Comparison of ENCODE assay signal across 16 cellular contexts in genomic region chr5:42691413-42691861, GRCh38.
A peak's percentile ranks its signal among the peaks of the same experiment; 100 is the strongest.
DNase-seq lines count a peak whose midpoint lies in the region; ATAC-seq, FAIRE-seq and TF ChIP-seq lines count a peak whose summit lies in the region.
"Had no signal": no experiment of that assay in that cellular context is flagged by ENCODE, and none has a peak within 500 bp of the region (broad histone marks: within the 10 kb centered on the region; RNA-seq: fewer than 3 reads in every experiment).

No MANE protein-coding gene starts in this region.

- no peaks in the 10 kb centered on the region for H3K27me3 Mint-ChIP-seq in astrocyte (ENCODE audit: low read depth, unreplicated experiment)
- no peaks in the 10 kb centered on the region for H3K27me3 Mint-ChIP-seq in endodermal cell (ENCODE audit: insufficient read depth)
- peaks cover 6% of the 10 kb centered on the region for H3K27me3 Mint-ChIP-seq in activated CD4-positive, alpha-beta T cell treated with anti-CD3 and anti-CD28 coated beads, Interleukin-2, amount 10 ng/mL, durations not matched to agents 7 days and 5 days

- H3K4me2 ChIP-seq in HCT116 (ENCODE audit: low read length) (no peak overlapping the region), astrocyte (ENCODE audit: low read length) (no peak overlapping the region)

- no peak overlapping the region for H3K4me3 ChIP-seq in HCT116 (replicated peaks in 1 of 2; ENCODE audit: low read depth in 1 of 2, low read length in 2 of 2)
- no peak overlapping the region for H3K4me3 ChIP-seq in astrocyte (ENCODE audit: insufficient read depth, low read depth, low read length)
- no peak overlapping the region for H3K4me3 ChIP-seq in endodermal cell (ENCODE audit: low read length)
- H3K4me3 ChIP-seq in testis: no peak overlapping the region
- H3K4me3 ChIP-seq: transverse colon had no signal

- ATAC-seq in HCT116 (peak; percentile 50; the same call in 1 of the 2 replicates), omental fat pad (ENCODE audit: low FRiP score) (peak; percentile 44)

- no TSS peak for BruUV-seq in HCT116 (replicated peaks; lab: Mats Ljungman, UMichigan)

- H3K9me3 Mint-ChIP-seq in astrocyte (ENCODE audit: unreplicated experiment) (peaks cover 4% of the 10 kb centered on the region), endodermal cell (peaks cover 8% of the 10 kb centered on the region)
- no peaks in the 10 kb centered on the region for H3K9me3 Mint-ChIP-seq in activated CD4-positive, alpha-beta T cell treated with anti-CD3 and anti-CD28 coated beads, Interleukin-2, amount 10 ng/mL, durations not matched to agents 7 days and 5 days
- H3K9me3 Mint-ChIP-seq: activated T-helper 1 cell treated with anti-CD3 and anti-CD28 coated beads, Interleukin-12 subunit alpha, Interleukin-12 subunit beta, Interleukin-2, Interleukin-4 antibody, amounts not matched to agents 30 ng/mL and 10 ng/mL and 1 ng/mL, durations not matched to agents 14 hours and 24 hours and 36 hours had no signal

- H4K20me1 ChIP-seq in HCT116 (ENCODE audit: insufficient read depth) (no peaks in the 10 kb centered on the region), astrocyte (ENCODE audit: insufficient read depth, low read length) (no peaks in the 10 kb centered on the region)

- RAD21 ChIA-PET in HCT116 (lab: Charles Lee; ENCODE audit: low non-redundant PET in 1 of 2, low total read pairs in 2 of 2, uncharacterized antibody in 2 of 2, unreplicated experiment in 2 of 2): no interaction called here

- H2AFZ ChIP-seq in HCT116 (ENCODE audit: low read depth, low read length, poor library complexity, severe bottlenecking): no peak overlapping the region
- no peak overlapping the region for H2AFZ ChIP-seq in astrocyte (ENCODE audit: low read depth, low read length)

- POLR2A ChIA-PET in HCT116 (lab: Charles Lee): no interaction called here
- POLR2A ChIA-PET in activated CD4-positive, alpha-beta T cell treated with anti-CD3 and anti-CD28 coated beads, Interleukin-2, amount 10 ng/mL, durations not matched to agents 7 days and 5 days (lab: Charles Lee): no interaction called here

- WGBS in endodermal cell (ENCODE audit: insufficient coverage in 1 of 2, insufficient read length in 1 of 2), 2 experiments: 82 to 91% methylated on average over 2 of the region's 2 CpGs
- WGBS in testis, 2 donors: 51 to 88% methylated on average over 1 to 2 of the region's 2 CpGs

- CTCF ChIA-PET in HCT116 (lab: Charles Lee): interaction anchor here (1.1 kb wide), 1 partner anchor 54 kb away, joined by 3 read pairs; no protein-coding TSS in a partner anchor
- CTCF ChIA-PET in activated CD4-positive, alpha-beta T cell treated with anti-CD3 and anti-CD28 coated beads, Interleukin-2, amount 10 ng/mL, durations not matched to agents 7 days and 5 days (lab: Charles Lee): no interaction called here

- no peak for TF ChIP-seq POLR2A in HCT116 (IDR thresholded peaks at IDR 0.05; ENCODE audit: borderline replicate concordance, extremely low read depth, insufficient read depth, insufficient read length)
- no peak for TF ChIP-seq POLR2A in testis (IDR thresholded peaks at IDR 0.05)

- TF ChIP-seq CTCF in HCT116 (IDR thresholded peaks at IDR 0.05 in 2 of 3, conservative IDR thresholded peaks at IDR 0.05 in 1 of 3; ENCODE audit: borderline replicate concordance in 1 of 3, insufficient read depth in 1 of 3, low read depth in 2 of 3, low read length in 2 of 3) (no peak), astrocyte (IDR thresholded peaks at IDR 0.05; ENCODE audit: insufficient read depth, low read depth, low read length) (no peak), omental fat pad (IDR thresholded peaks at IDR 0.05) (no peak), endodermal cell (conservative IDR thresholded peaks at IDR 0.05) (no peak), testis (IDR thresholded peaks at IDR 0.05) (no peak)

- H3K36me3 Mint-ChIP-seq in astrocyte (ENCODE audit: low read depth, unreplicated experiment): no peaks in the 10 kb centered on the region
- no peaks in the 10 kb centered on the region for H3K36me3 Mint-ChIP-seq in endodermal cell (ENCODE audit: low read depth)
- H3K36me3 Mint-ChIP-seq in activated CD4-positive, alpha-beta T cell treated with anti-CD3 and anti-CD28 coated beads, Interleukin-2, amount 10 ng/mL, durations not matched to agents 7 days and 5 days (ENCODE audit: low read depth): no peaks in the 10 kb centered on the region
- H3K36me3 Mint-ChIP-seq: naive thymus-derived CD8-positive, alpha-beta T cell had no signal

- H3K4me1 Mint-ChIP-seq in astrocyte (ENCODE audit: low read depth, unreplicated experiment): no peaks in the 10 kb centered on the region
- H3K4me1 Mint-ChIP-seq in endodermal cell: no peaks in the 10 kb centered on the region
- H3K4me1 Mint-ChIP-seq in activated CD4-positive, alpha-beta T cell treated with anti-CD3 and anti-CD28 coated beads, Interleukin-2, amount 10 ng/mL, durations not matched to agents 7 days and 5 days: no peaks in the 10 kb centered on the region
- H3K4me1 Mint-ChIP-seq: naive thymus-derived CD8-positive, alpha-beta T cell had no signal

- no peak for TF ChIP-seq RAD21 in HCT116 (IDR thresholded peaks at IDR 0.05; ENCODE audit: low read depth)

- H3K27ac Mint-ChIP-seq in astrocyte (ENCODE audit: unreplicated experiment): no peak overlapping the region
- no peak overlapping the region for H3K27ac Mint-ChIP-seq in endodermal cell
- H3K27ac Mint-ChIP-seq in activated CD4-positive, alpha-beta T cell treated with anti-CD3 and anti-CD28 coated beads, Interleukin-2, amount 10 ng/mL, durations not matched to agents 7 days and 5 days: no peak overlapping the region
- H3K27ac Mint-ChIP-seq: activated T-helper 1 cell treated with anti-CD3 and anti-CD28 coated beads, Interleukin-12 subunit alpha, Interleukin-12 subunit beta, Interleukin-2, Interleukin-4 antibody, amounts not matched to agents 30 ng/mL and 10 ng/mL and 1 ng/mL, durations not matched to agents 14 hours and 24 hours and 36 hours; naive thymus-derived CD8-positive, alpha-beta T cell had no signal

- FAIRE-seq in astrocyte (lab: Jason Lieb, UNC): no peak
- FAIRE-seq: small intestine had no signal

- intact Hi-C loops in HCT116 (cut with micrococcal nuclease) (no loop called here), head of caudate nucleus (cut with DNase I) (no loop called here), testis (cut with DNase I; ENCODE audit: low total_unique reads) (no loop called here)

- no peak for DNase-seq in HCT116 (ENCODE audit: low read depth, low spot score)
- peak; percentile 2 for DNase-seq in astrocyte (ENCODE audit: low read depth)
- peak in 26 of 42 donors; percentile 1 to 49 (median 16) for DNase-seq in head of caudate nucleus
- no peak for DNase-seq in omental fat pad (ENCODE audit: low spot score)
- DNase-seq in endodermal cell: no peak
- DNase-seq in testis: no peak
- no peak for DNase-seq in activated CD4-positive, alpha-beta T cell treated with anti-CD3 and anti-CD28 coated beads for 4 hours
- DNase-seq in activated CD4-positive, alpha-beta T cell treated with anti-CD3 and anti-CD28 coated beads, Interleukin-2, amount 10 ng/mL, durations not matched to agents 7 days and 5 days: no peak
- DNase-seq: dermis blood vessel endothelial cell; kidney glomerular epithelial cell; naive thymus-derived CD8-positive, alpha-beta T cell; NCI-H187 treated with DMSO at 0.1 percent for 48 hours; NCI-H526; small intestine; transverse colon had no signal

- no peak overlapping the region for H3K4me3 Mint-ChIP-seq in astrocyte (ENCODE audit: unreplicated experiment)
- H3K4me3 Mint-ChIP-seq in endodermal cell: no peak overlapping the region
- no peak overlapping the region for H3K4me3 Mint-ChIP-seq in activated CD4-positive, alpha-beta T cell treated with anti-CD3 and anti-CD28 coated beads, Interleukin-2, amount 10 ng/mL, durations not matched to agents 7 days and 5 days
- H3K4me3 Mint-ChIP-seq: activated T-helper 1 cell treated with anti-CD3 and anti-CD28 coated beads, Interleukin-12 subunit alpha, Interleukin-12 subunit beta, Interleukin-2, Interleukin-4 antibody, amounts not matched to agents 30 ng/mL and 10 ng/mL and 1 ng/mL, durations not matched to agents 14 hours and 24 hours and 36 hours; naive thymus-derived CD8-positive, alpha-beta T cell had no signal

- H3K4me1 ChIP-seq in HCT116 (ENCODE audit: control insufficient read depth in 1 of 2, insufficient read depth in 2 of 2, low read length in 2 of 2) (no peaks in the 10 kb centered on the region), astrocyte (ENCODE audit: insufficient read depth, low read length) (no peaks in the 10 kb centered on the region), endodermal cell (ENCODE audit: control insufficient read depth, insufficient read depth, low read length) (no peaks in the 10 kb centered on the region), testis (no peaks in the 10 kb centered on the region)

- H3K79me2 ChIP-seq in HCT116 (ENCODE audit: insufficient read depth, low read length) (no peaks in the 10 kb centered on the region), astrocyte (ENCODE audit: insufficient read depth, low read length) (no peaks in the 10 kb centered on the region)

- H3K9ac ChIP-seq in HCT116 (ENCODE audit: low read length) (no peak overlapping the region), astrocyte (ENCODE audit: low read length) (no peak overlapping the region), endodermal cell (ENCODE audit: extremely low read depth, low read length, poor library complexity, severe bottlenecking) (no peak overlapping the region)

- H3K36me3 ChIP-seq in HCT116 (ENCODE audit: control insufficient read depth in 1 of 2, insufficient read depth in 2 of 2, low read length in 2 of 2) (no peaks in the 10 kb centered on the region), astrocyte (ENCODE audit: insufficient read depth, low read length) (no peaks in the 10 kb centered on the region), endodermal cell (ENCODE audit: control insufficient read depth, insufficient read depth, low read length) (no peaks in the 10 kb centered on the region), testis (ENCODE audit: low read depth, missing control alignments) (no peaks in the 10 kb centered on the region)
- H3K36me3 ChIP-seq: transverse colon had no signal

- H3K9me3 ChIP-seq in HCT116 (ENCODE audit: control insufficient read depth in 1 of 2, insufficient read depth in 1 of 2, low read depth in 1 of 2, low read length in 2 of 2) (no peaks in the 10 kb centered on the region), astrocyte (ENCODE audit: insufficient read depth, low read depth, low read length) (no peaks in the 10 kb centered on the region), endodermal cell (ENCODE audit: control insufficient read depth, low read length) (no peaks in the 10 kb centered on the region), testis (no peaks in the 10 kb centered on the region)

- no peaks in the 10 kb centered on the region for H3K9me2 ChIP-seq in HCT116 (ENCODE audit: insufficient read depth)

- H3K27ac ChIP-seq in HCT116 (ENCODE audit: low read depth, low read length) (no peak overlapping the region), astrocyte (ENCODE audit: low read depth, low read length) (no peak overlapping the region), endodermal cell (ENCODE audit: low read depth, low read length) (no peak overlapping the region), testis (no peak overlapping the region)
- H3K27ac ChIP-seq: transverse colon had no signal

- H3K27me3 ChIP-seq in HCT116 (ENCODE audit: insufficient read depth, low read length) (peaks cover 3% of the 10 kb centered on the region), astrocyte (ENCODE audit: insufficient read depth, low read length) (no peaks in the 10 kb centered on the region), endodermal cell (ENCODE audit: control insufficient read depth, insufficient read depth, low read length, poor library complexity, severe bottlenecking) (no peaks in the 10 kb centered on the region), testis (no peaks in the 10 kb centered on the region)
- H3K27me3 ChIP-seq: transverse colon had no signal

Comparison
In these comparisons a context has a peak if more than half of its experiments do, and no peak if none do; other contexts are left out.
1. DNase-seq: peak in astrocyte (single experiment) and head of caudate nucleus (26 of 42); none in HCT116 (single experiment), omental fat pad (single experiment), endodermal cell (single experiment), testis (single experiment), activated CD4-positive, alpha-beta T cell treated with anti-CD3 and anti-CD28 coated beads for 4 hours (0 of 2) and activated CD4-positive, alpha-beta T cell treated with anti-CD3 and anti-CD28 coated beads, Interleukin-2, amount 10 ng/mL, durations not matched to agents 7 days and 5 days (single experiment).